Comparison of ENCODE assay signal across 1 cellular context in genomic region chr17:76383645-76384221, GRCh38.
TF ChIP-seq lines count a peak whose summit lies in the region.

No MANE protein-coding gene starts in this region.

TF ChIP-seq in K562, 482 proteins besides CTCF, POLR2A, EP300 and RAD21 (continued from another document and continues in another):
- TF ChIP-seq ZBTB7A (IDR thresholded peaks at IDR 0.05; ENCODE audit: borderline replicate concordance, control insufficient read depth, low read depth, low read length) (0 out of 2 replicates have a peak, but pooled peaks have one; percentile 39), CREB1 (IDR thresholded peaks at IDR 0.05) (peak; percentile 68; the same call in 1 of the 2 replicates), CREB1 (CRISPR knock-in tag; IDR thresholded peaks at IDR 0.05) (no peak; the same call in none of the 2 replicates), EP400 (IDR thresholded peaks at IDR 0.05) (peak; percentile 47; the same call in 1 of the 2 replicates), CC2D1A (IDR thresholded peaks at IDR 0.05) (peak; percentile 12; the same call in 1 of the 2 replicates), TCFL5 (CRISPR knock-in tag; conservative IDR thresholded peaks at IDR 0.05) (no peak), SP1 (CRISPR knock-in tag; IDR thresholded peaks at IDR 0.05) (peak; percentile 67; the same call in 1 of the 2 replicates), MCM5 (IDR thresholded peaks at IDR 0.05; ENCODE audit: low read depth) (no peak), MEF2A (IDR thresholded peaks at IDR 0.05; ENCODE audit: control insufficient read depth, low read depth, low read length) (peak; percentile 96), NR2C2 (CRISPR knock-in tag; IDR thresholded peaks at IDR 0.05) (no peak), NR2C2 (tag; IDR thresholded peaks at IDR 0.05) (peak; percentile 5; the same call in 1 of the 2 replicates), ZNF57 (CRISPR knock-in tag; IDR thresholded peaks at IDR 0.05) (no peak), POLR3A (IDR thresholded peaks at IDR 0.05; ENCODE audit: borderline replicate concordance, extremely low read depth, insufficient read depth, insufficient read length) (no peak), SAFB (IDR thresholded peaks at IDR 0.05; ENCODE audit: borderline replicate concordance, low read depth, low read length) (peak; percentile 81; the same call in 1 of the 2 replicates), MBD2 (IDR thresholded peaks at IDR 0.05; ENCODE audit: borderline replicate concordance, low read depth) (0 out of 2 replicates have a peak, but pooled peaks have one; percentile 10), E2F6 (IDR thresholded peaks at IDR 0.05; ENCODE audit: borderline replicate concordance in 1 of 2, extremely low read depth in 1 of 2, insufficient read depth in 1 of 2, insufficient read length in 1 of 2, low read depth in 1 of 2, low read length in 1 of 2, poor library complexity in 1 of 2, severe bottlenecking in 1 of 2) (peak; percentile 20 to 55), BCOR (IDR thresholded peaks at IDR 0.05) (0 out of 2 replicates have a peak, but pooled peaks have one; percentile 9), ETV6 (IDR thresholded peaks at IDR 0.05; ENCODE audit: borderline replicate concordance in 1 of 2, low read depth in 2 of 2, low read length in 1 of 2) (no peak), ETV6 (CRISPR knock-in tag; IDR thresholded peaks at IDR 0.05; ENCODE audit: borderline replicate concordance) (0 out of 2 replicates have a peak, but pooled peaks have one; percentile 44), ZBTB2 (IDR thresholded peaks at IDR 0.05) (peak; percentile 54; the same call in 1 of the 2 replicates), MXI1 (IDR thresholded peaks at IDR 0.05; ENCODE audit: low read depth, low read length) (0 out of 2 replicates have a peak, but pooled peaks have one; percentile 20), L3MBTL2 (IDR thresholded peaks at IDR 0.05) (no peak), NKRF (IDR thresholded peaks at IDR 0.05; ENCODE audit: borderline replicate concordance) (0 out of 2 replicates have a peak, but pooled peaks have one; percentile 17), SMC3 (conservative IDR thresholded peaks at IDR 0.05; ENCODE audit: insufficient read depth, low read depth, low read length) (no peak), SUPT5H (IDR thresholded peaks at IDR 0.05) (peak; percentile 52; the same call in 1 of the 2 replicates), ZNF766 (CRISPR knock-in tag; conservative IDR thresholded peaks at IDR 0.05) (no peak), LCOR (CRISPR knock-in tag; IDR thresholded peaks at IDR 0.05) (0 out of 2 replicates have a peak, but pooled peaks have one; percentile 55), ZBTB40 (IDR thresholded peaks at IDR 0.05) (peak; percentile 34), ZBTB40 (CRISPR knock-in tag; IDR thresholded peaks at IDR 0.05) (no peak), PCBP2 (IDR thresholded peaks at IDR 0.05; ENCODE audit: low read depth, low read length, poor library complexity, severe bottlenecking) (no peak), RBM22 (IDR thresholded peaks at IDR 0.05; ENCODE audit: low read depth, low read length, poor library complexity, severe bottlenecking) (no peak), ARID1B (IDR thresholded peaks at IDR 0.05) (peak; percentile 17; the same call in 1 of the 2 replicates), NCOR1 (IDR thresholded peaks at IDR 0.05) (peak; percentile 51; the same call in 1 of the 2 replicates), MTA3 (IDR thresholded peaks at IDR 0.05; ENCODE audit: borderline replicate concordance) (peak; percentile 22; the same call in 1 of the 2 replicates), ZNF41 (CRISPR knock-in tag; conservative IDR thresholded peaks at IDR 0.05) (no peak), RNF2 (IDR thresholded peaks at IDR 0.05) (peak; percentile 26), SMARCE1 (IDR thresholded peaks at IDR 0.05) (0 out of 2 replicates have a peak, but pooled peaks have one; percentile 40), HMGN3 (IDR thresholded peaks at IDR 0.05; ENCODE audit: borderline replicate concordance, extremely low read depth, insufficient read length, low read depth, low read length) (peak; percentile 23), ZNF311 (CRISPR knock-in tag; IDR thresholded peaks at IDR 0.05) (0 out of 2 replicates have a peak, but pooled peaks have one; percentile 12), ZNF609 (CRISPR knock-in tag; IDR thresholded peaks at IDR 0.05; ENCODE audit: borderline replicate concordance) (0 out of 2 replicates have a peak, but pooled peaks have one; percentile 48)
- TF ChIP-seq, protein P1, sequence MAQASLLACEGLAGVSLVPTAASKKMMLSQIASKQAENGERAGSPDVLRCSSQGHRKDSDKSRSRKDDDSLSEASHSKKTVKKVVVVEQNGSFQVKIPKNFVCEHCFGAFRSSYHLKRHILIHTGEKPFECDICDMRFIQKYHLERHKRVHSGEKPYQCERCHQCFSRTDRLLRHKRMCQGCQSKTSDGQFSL (CRISPR knock-in tag; IDR thresholded peaks at IDR 0.05), result peak; percentile 44; the same call in 1 of the 2 replicates
- TF ChIP-seq, protein P1 (tag; IDR thresholded peaks at IDR 0.05), result no peak
- TF ChIP-seq, protein P2, sequence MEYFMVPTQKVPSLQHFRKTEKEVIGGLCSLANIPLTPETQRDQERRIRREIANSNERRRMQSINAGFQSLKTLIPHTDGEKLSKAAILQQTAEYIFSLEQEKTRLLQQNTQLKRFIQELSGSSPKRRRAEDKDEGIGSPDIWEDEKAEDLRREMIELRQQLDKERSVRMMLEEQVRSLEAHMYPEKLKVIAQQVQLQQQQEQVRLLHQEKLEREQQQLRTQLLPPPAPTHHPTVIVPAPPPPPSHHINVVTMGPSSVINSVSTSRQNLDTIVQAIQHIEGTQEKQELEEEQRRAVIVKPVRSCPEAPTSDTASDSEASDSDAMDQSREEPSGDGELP (CRISPR knock-in tag; IDR thresholded peaks at IDR 0.05; ENCODE audit: borderline replicate concordance), result peak; percentile 89
